Comparison of ENCODE assay signal across 1 cellular context in the genomic region with DNA sequence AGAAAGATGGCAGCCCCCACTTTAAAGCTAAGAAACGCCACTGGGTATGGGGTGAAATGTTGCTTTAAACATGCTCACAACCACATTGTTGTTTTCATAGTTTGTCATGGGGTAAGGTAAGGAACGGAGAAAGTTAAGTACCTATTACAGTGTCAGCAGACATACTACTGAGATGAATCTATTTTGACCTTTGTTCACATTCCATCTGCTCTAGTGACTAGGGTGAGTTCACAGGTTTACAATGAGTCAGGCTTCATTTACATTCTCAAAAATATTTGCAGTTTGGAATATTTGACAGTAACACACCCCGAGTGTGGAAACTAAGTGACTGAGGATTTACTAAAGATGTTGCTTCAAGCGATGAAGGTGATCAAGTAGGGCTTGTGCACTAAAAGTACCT.
A peak's percentile ranks its signal among the peaks of the same experiment; 100 is the strongest.
TF ChIP-seq lines count a peak whose summit lies in the region.

No MANE protein-coding gene starts in this region.

TF ChIP-seq in HepG2, 621 proteins besides CTCF, POLR2A, EP300 and RAD21 (continued from another document and continues in another):
- TF ChIP-seq, protein P1, sequence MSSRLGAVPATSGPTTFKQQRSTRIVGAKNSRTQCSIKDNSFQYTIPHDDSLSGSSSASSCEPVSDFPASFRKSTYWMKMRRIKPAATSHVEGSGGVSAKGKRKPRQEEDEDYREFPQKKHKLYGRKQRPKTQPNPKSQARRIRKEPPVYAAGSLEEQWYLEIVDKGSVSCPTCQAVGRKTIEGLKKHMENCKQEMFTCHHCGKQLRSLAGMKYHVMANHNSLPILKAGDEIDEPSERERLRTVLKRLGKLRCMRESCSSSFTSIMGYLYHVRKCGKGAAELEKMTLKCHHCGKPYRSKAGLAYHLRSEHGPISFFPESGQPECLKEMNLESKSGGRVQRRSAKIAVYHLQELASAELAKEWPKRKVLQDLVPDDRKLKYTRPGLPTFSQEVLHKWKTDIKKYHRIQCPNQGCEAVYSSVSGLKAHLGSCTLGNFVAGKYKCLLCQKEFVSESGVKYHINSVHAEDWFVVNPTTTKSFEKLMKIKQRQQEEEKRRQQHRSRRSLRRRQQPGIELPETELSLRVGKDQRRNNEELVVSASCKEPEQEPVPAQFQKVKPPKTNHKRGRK (CRISPR knock-in tag; IDR thresholded peaks at IDR 0.05) = no peak
- TF ChIP-seq HNRNPLL (IDR thresholded peaks at IDR 0.05; ENCODE audit: low read depth, low read length, poor library complexity, severe bottlenecking) (no peak), ZNF432 (CRISPR knock-in tag; IDR thresholded peaks at IDR 0.05; ENCODE audit: borderline replicate concordance) (no peak), ZNF678 (CRISPR knock-in tag; IDR thresholded peaks at IDR 0.05) (no peak), REL (CRISPR knock-in tag; conservative IDR thresholded peaks at IDR 0.05) (no peak), ZEB1 (IDR thresholded peaks at IDR 0.05; ENCODE audit: insufficient replicate concordance, low read depth) (no peak), ZNF816 (CRISPR knock-in tag; IDR thresholded peaks at IDR 0.05; ENCODE audit: borderline replicate concordance) (no peak), FOXP1 (IDR thresholded peaks at IDR 0.05) (no peak), FOXP1 (CRISPR knock-in tag; IDR thresholded peaks at IDR 0.05) (no peak), KDM4B (CRISPR knock-in tag; IDR thresholded peaks at IDR 0.05) (no peak), HNF4G (IDR thresholded peaks at IDR 0.05; ENCODE audit: borderline replicate concordance, low read depth, low read length) (peak; percentile 43; the same call in 1 of the 2 replicates), HNF4G (CRISPR knock-in tag; IDR thresholded peaks at IDR 0.05; ENCODE audit: borderline replicate concordance, low read depth) (no peak), BRCA1 (CRISPR knock-in tag; IDR thresholded peaks at IDR 0.05) (no peak), SRSF1 (optimal IDR thresholded peaks at IDR 0.05; ENCODE audit: low read depth, low read length) (no peak), SAP130 (CRISPR knock-in tag; IDR thresholded peaks at IDR 0.05; ENCODE audit: low read depth) (peak; percentile 23; the same call in 1 of the 2 replicates), NR2F6 (IDR thresholded peaks at IDR 0.05) (peak; percentile 36; the same call in 1 of the 2 replicates), NR2F6 (CRISPR knock-in tag; IDR thresholded peaks at IDR 0.05) (no peak), ZNF44 (CRISPR knock-in tag; IDR thresholded peaks at IDR 0.05) (no peak), FOXA3 (CRISPR knock-in tag; IDR thresholded peaks at IDR 0.05) (peak; percentile 48), FOSL1 (CRISPR knock-in tag; IDR thresholded peaks at IDR 0.05; ENCODE audit: borderline replicate concordance) (peak; percentile 66; the same call in 1 of the 2 replicates), ZNF577 (CRISPR knock-in tag; IDR thresholded peaks at IDR 0.05; ENCODE audit: borderline replicate concordance, low read depth) (no peak), RARA (CRISPR knock-in tag; IDR thresholded peaks at IDR 0.05) (peak; percentile 62), ZNF431 (CRISPR knock-in tag; IDR thresholded peaks at IDR 0.05; ENCODE audit: borderline replicate concordance, low read depth) (no peak), NFKBIZ (CRISPR knock-in tag; IDR thresholded peaks at IDR 0.05) (no peak), RAD51 (IDR thresholded peaks at IDR 0.05; ENCODE audit: borderline replicate concordance) (no peak), CREB1 (IDR thresholded peaks at IDR 0.05) (no peak), CREB1 (CRISPR knock-in tag; IDR thresholded peaks at IDR 0.05) (no peak), ZFP36L1 (CRISPR knock-in tag; IDR thresholded peaks at IDR 0.05) (0 out of 2 replicates have a peak, but pooled peaks have one; percentile 41), ZBTB1 (CRISPR knock-in tag; IDR thresholded peaks at IDR 0.05; ENCODE audit: borderline replicate concordance) (no peak), ARHGAP35 (CRISPR knock-in tag; IDR thresholded peaks at IDR 0.05; ENCODE audit: borderline replicate concordance) (no peak), RXRB (CRISPR knock-in tag; IDR thresholded peaks at IDR 0.05; ENCODE audit: borderline replicate concordance) (peak; percentile 70; the same call in 1 of the 2 replicates), ZNF552 (CRISPR knock-in tag; IDR thresholded peaks at IDR 0.05; ENCODE audit: borderline replicate concordance) (no peak), MXI1 (IDR thresholded peaks at IDR 0.05; ENCODE audit: borderline replicate concordance, low read depth, low read length) (no peak)
- TF ChIP-seq, protein P2, sequence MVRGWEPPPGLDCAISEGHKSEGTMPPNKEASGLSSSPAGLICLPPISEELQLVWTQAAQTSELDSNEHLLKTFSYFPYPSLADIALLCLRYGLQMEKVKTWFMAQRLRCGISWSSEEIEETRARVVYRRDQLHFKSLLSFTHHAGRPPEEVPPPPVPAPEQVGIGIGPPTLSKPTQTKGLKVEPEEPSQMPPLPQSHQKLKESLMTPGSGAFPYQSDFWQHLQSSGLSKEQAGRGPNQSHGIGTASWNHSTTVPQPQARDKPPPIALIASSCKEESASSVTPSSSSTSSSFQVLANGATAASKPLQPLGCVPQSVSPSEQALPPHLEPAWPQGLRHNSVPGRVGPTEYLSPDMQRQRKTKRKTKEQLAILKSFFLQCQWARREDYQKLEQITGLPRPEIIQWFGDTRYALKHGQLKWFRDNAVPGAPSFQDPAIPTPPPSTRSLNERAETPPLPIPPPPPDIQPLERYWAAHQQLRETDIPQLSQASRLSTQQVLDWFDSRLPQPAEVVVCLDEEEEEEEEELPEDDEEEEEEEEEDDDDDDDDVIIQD (CRISPR knock-in tag; IDR thresholded peaks at IDR 0.05; ENCODE audit: low read depth) = 0 out of 2 replicates have a peak, but pooled peaks have one; percentile 70
- TF ChIP-seq, protein P3, sequence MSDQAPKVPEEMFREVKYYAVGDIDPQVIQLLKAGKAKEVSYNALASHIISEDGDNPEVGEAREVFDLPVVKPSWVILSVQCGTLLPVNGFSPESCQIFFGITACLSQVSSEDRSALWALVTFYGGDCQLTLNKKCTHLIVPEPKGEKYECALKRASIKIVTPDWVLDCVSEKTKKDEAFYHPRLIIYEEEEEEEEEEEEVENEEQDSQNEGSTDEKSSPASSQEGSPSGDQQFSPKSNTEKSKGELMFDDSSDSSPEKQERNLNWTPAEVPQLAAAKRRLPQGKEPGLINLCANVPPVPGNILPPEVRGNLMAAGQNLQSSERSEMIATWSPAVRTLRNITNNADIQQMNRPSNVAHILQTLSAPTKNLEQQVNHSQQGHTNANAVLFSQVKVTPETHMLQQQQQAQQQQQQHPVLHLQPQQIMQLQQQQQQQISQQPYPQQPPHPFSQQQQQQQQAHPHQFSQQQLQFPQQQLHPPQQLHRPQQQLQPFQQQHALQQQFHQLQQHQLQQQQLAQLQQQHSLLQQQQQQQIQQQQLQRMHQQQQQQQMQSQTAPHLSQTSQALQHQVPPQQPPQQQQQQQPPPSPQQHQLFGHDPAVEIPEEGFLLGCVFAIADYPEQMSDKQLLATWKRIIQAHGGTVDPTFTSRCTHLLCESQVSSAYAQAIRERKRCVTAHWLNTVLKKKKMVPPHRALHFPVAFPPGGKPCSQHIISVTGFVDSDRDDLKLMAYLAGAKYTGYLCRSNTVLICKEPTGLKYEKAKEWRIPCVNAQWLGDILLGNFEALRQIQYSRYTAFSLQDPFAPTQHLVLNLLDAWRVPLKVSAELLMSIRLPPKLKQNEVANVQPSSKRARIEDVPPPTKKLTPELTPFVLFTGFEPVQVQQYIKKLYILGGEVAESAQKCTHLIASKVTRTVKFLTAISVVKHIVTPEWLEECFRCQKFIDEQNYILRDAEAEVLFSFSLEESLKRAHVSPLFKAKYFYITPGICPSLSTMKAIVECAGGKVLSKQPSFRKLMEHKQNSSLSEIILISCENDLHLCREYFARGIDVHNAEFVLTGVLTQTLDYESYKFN (CRISPR knock-in tag; conservative IDR thresholded peaks at IDR 0.05) = peak; percentile 55; the same call in 1 of the 2 replicates
- TF ChIP-seq, protein P4, sequence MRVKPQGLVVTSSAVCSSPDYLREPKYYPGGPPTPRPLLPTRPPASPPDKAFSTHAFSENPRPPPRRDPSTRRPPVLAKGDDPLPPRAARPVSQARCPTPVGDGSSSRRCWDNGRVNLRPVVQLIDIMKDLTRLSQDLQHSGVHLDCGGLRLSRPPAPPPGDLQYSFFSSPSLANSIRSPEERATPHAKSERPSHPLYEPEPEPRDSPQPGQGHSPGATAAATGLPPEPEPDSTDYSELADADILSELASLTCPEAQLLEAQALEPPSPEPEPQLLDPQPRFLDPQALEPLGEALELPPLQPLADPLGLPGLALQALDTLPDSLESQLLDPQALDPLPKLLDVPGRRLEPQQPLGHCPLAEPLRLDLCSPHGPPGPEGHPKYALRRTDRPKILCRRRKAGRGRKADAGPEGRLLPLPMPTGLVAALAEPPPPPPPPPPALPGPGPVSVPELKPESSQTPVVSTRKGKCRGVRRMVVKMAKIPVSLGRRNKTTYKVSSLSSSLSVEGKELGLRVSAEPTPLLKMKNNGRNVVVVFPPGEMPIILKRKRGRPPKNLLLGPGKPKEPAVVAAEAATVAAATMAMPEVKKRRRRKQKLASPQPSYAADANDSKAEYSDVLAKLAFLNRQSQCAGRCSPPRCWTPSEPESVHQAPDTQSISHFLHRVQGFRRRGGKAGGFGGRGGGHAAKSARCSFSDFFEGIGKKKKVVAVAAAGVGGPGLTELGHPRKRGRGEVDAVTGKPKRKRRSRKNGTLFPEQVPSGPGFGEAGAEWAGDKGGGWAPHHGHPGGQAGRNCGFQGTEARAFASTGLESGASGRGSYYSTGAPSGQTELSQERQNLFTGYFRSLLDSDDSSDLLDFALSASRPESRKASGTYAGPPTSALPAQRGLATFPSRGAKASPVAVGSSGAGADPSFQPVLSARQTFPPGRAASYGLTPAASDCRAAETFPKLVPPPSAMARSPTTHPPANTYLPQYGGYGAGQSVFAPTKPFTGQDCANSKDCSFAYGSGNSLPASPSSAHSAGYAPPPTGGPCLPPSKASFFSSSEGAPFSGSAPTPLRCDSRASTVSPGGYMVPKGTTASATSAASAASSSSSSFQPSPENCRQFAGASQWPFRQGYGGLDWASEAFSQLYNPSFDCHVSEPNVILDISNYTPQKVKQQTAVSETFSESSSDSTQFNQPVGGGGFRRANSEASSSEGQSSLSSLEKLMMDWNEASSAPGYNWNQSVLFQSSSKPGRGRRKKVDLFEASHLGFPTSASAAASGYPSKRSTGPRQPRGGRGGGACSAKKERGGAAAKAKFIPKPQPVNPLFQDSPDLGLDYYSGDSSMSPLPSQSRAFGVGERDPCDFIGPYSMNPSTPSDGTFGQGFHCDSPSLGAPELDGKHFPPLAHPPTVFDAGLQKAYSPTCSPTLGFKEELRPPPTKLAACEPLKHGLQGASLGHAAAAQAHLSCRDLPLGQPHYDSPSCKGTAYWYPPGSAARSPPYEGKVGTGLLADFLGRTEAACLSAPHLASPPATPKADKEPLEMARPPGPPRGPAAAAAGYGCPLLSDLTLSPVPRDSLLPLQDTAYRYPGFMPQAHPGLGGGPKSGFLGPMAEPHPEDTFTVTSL (CRISPR knock-in tag; IDR thresholded peaks at IDR 0.05; ENCODE audit: borderline replicate concordance) = peak; percentile 78; the same call in 1 of the 2 replicates
- TF ChIP-seq, protein P5, sequence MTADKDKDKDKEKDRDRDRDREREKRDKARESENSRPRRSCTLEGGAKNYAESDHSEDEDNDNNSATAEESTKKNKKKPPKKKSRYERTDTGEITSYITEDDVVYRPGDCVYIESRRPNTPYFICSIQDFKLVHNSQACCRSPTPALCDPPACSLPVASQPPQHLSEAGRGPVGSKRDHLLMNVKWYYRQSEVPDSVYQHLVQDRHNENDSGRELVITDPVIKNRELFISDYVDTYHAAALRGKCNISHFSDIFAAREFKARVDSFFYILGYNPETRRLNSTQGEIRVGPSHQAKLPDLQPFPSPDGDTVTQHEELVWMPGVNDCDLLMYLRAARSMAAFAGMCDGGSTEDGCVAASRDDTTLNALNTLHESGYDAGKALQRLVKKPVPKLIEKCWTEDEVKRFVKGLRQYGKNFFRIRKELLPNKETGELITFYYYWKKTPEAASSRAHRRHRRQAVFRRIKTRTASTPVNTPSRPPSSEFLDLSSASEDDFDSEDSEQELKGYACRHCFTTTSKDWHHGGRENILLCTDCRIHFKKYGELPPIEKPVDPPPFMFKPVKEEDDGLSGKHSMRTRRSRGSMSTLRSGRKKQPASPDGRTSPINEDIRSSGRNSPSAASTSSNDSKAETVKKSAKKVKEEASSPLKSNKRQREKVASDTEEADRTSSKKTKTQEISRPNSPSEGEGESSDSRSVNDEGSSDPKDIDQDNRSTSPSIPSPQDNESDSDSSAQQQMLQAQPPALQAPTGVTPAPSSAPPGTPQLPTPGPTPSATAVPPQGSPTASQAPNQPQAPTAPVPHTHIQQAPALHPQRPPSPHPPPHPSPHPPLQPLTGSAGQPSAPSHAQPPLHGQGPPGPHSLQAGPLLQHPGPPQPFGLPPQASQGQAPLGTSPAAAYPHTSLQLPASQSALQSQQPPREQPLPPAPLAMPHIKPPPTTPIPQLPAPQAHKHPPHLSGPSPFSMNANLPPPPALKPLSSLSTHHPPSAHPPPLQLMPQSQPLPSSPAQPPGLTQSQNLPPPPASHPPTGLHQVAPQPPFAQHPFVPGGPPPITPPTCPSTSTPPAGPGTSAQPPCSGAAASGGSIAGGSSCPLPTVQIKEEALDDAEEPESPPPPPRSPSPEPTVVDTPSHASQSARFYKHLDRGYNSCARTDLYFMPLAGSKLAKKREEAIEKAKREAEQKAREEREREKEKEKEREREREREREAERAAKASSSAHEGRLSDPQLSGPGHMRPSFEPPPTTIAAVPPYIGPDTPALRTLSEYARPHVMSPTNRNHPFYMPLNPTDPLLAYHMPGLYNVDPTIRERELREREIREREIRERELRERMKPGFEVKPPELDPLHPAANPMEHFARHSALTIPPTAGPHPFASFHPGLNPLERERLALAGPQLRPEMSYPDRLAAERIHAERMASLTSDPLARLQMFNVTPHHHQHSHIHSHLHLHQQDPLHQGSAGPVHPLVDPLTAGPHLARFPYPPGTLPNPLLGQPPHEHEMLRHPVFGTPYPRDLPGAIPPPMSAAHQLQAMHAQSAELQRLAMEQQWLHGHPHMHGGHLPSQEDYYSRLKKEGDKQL (CRISPR knock-in tag; IDR thresholded peaks at IDR 0.05; ENCODE audit: low read depth) = no peak
- TF ChIP-seq, protein P6, sequence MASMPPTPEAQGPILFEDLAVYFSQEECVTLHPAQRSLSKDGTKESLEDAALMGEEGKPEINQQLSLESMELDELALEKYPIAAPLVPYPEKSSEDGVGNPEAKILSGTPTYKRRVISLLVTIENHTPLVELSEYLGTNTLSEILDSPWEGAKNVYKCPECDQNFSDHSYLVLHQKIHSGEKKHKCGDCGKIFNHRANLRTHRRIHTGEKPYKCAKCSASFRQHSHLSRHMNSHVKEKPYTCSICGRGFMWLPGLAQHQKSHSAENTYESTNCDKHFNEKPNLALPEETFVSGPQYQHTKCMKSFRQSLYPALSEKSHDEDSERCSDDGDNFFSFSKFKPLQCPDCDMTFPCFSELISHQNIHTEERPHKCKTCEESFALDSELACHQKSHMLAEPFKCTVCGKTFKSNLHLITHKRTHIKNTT (CRISPR knock-in tag; IDR thresholded peaks at IDR 0.05) = no peak
